1 cellular context compared by ENCODE assay signal in the genomic region with DNA sequence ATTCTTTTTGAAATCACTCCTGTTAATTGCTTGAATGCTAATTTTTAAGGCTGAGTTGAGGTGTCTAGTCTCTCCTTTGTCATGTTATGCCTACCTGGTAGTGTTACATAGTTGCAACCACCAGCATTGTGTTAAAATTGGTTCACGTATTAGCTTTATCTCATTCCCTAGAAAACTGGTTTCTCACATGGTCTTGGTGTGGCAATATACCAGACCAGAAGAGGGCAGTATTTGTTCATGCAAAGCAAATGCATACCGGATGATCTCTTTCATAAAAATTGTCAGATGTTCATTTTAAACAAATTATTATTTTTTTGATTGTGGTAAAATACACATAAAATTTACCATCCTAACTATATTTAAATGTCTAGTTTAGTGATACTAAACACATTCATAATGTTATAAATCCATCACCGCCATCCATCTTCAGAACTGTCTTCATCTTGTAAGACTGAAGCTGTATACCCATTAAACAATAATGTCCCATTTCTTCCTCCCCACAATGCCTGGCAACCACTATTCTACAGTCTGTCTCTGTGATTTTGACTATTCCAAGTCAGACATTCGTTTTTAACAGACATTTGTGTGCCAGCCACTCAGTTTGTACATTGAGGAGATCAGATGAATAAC.
TF ChIP-seq lines count a peak whose summit lies in the region.

No MANE protein-coding gene starts in this region.

TF ChIP-seq in WTC11, 78 proteins besides CTCF, POLR2A, EP300 and RAD21 (continued from another document):
- TF ChIP-seq ZNF396 (CRISPR knock-in tag; IDR thresholded peaks at IDR 0.05; ENCODE audit: borderline replicate concordance): no peak
- no peak for TF ChIP-seq JAZF1 (CRISPR knock-in tag; IDR thresholded peaks at IDR 0.05)
- TF ChIP-seq ZBTB21 (CRISPR knock-in tag; IDR thresholded peaks at IDR 0.05; ENCODE audit: borderline replicate concordance): no peak
- TF ChIP-seq MXD4 (CRISPR knock-in tag; IDR thresholded peaks at IDR 0.05; ENCODE audit: borderline replicate concordance): no peak
- TF ChIP-seq RORB (CRISPR knock-in tag; IDR thresholded peaks at IDR 0.05): no peak
- TF ChIP-seq ARID4B (CRISPR knock-in tag; IDR thresholded peaks at IDR 0.05; ENCODE audit: borderline replicate concordance): no peak
- TF ChIP-seq GRHL2 (CRISPR knock-in tag; IDR thresholded peaks at IDR 0.05; ENCODE audit: insufficient replicate concordance, severe bottlenecking): no peak
- no peak for TF ChIP-seq PRRX2 (CRISPR knock-in tag; IDR thresholded peaks at IDR 0.05)
- no peak for TF ChIP-seq GABPB1 (CRISPR knock-in tag; IDR thresholded peaks at IDR 0.05)
- no peak for TF ChIP-seq ZNF423 (CRISPR knock-in tag; IDR thresholded peaks at IDR 0.05)
- TF ChIP-seq SOX15 (CRISPR knock-in tag; IDR thresholded peaks at IDR 0.05): no peak
TF ChIP-seq in WTC11: peak in this region for 0.
